ENCODE assay signal across 32 cellular contexts in genomic region chr3:15488002-15488401, GRCh38. TPM values are rescaled to one million over a fixed set of nuclear protein-coding genes. Genes with fewer than 3 reads are reported as not detected.
DNase-seq lines count a peak whose midpoint lies in the region; ATAC-seq and TF ChIP-seq lines count a peak whose summit lies in the region.
"Had no signal": no experiment of that assay in that cellular context is flagged by ENCODE, and none has a peak within 500 bp of the region (broad histone marks: within the 10 kb centered on the region; RNA-seq: fewer than 3 reads in every experiment).

No MANE protein-coding gene starts in this region.

- no peaks in the 10 kb centered on the region for H3K27me3 ChIP-seq in IMR-90 (ENCODE audit: control insufficient read depth, insufficient read depth, low read length)
- H3K27me3 ChIP-seq: BE2C; BLaER1; BLaER1 treated with 17β-estradiol and CSF1 and Interleukin-3, amounts not matched to agents 10 nM and 100 nM had no signal

- no peak overlapping the region for H3K9ac ChIP-seq in IMR-90 (ENCODE audit: low read depth, low read length)
- H3K9ac ChIP-seq: BLaER1; BLaER1 treated with 17β-estradiol and CSF1 and Interleukin-3, amounts not matched to agents 10 nM and 100 nM had no signal

- H3K14ac ChIP-seq in IMR-90 (replicated peaks; ENCODE audit: low read depth, low read length) = no peak overlapping the region

- in situ Hi-C loops in IMR-90 (cut with MboI; ENCODE audit: low sequenced_read_pairs) = no loop called here

- H3K4me3 Mint-ChIP-seq in neural crest cell = no peak overlapping the region
- H3K4me3 Mint-ChIP-seq: B cell; CD14-positive monocyte; CD4-positive, alpha-beta memory T cell; CD4-positive, alpha-beta T cell; CD4-positive, CD25-positive, alpha-beta regulatory T cell; CD8-positive, alpha-beta T cell had no signal

- no peak overlapping the region for H3K23ac ChIP-seq in IMR-90 (ENCODE audit: low read depth, low read length)

- H2BK120ac ChIP-seq in IMR-90 (ENCODE audit: low read depth, low read length) = no peak overlapping the region

- no peak for TF ChIP-seq RAD21 in IMR-90 (IDR thresholded peaks at IDR 0.05; ENCODE audit: low read length)

- no peaks in the 10 kb centered on the region for H3K9me3 ChIP-seq in IMR-90 (ENCODE audit: control insufficient read depth, insufficient read depth, low read length)
- H3K9me3 ChIP-seq: A549, BE2C, BLaER1, Caco-2 had no signal

- H3K36me3 ChIP-seq in IMR-90 (ENCODE audit: control insufficient read depth, insufficient read depth, low read length) = no peaks in the 10 kb centered on the region
- H3K36me3 ChIP-seq: BE2C had no signal

- H2AK5ac ChIP-seq in IMR-90 (ENCODE audit: low read depth, low read length) = no peak overlapping the region

- no peak overlapping the region for H3K27ac ChIP-seq in IMR-90 (ENCODE audit: insufficient read depth, low read length)
- H3K27ac ChIP-seq: 22Rv1; A549; BLaER1; BLaER1 treated with 17β-estradiol and CSF1 and Interleukin-3, amounts not matched to agents 10 nM and 100 nM; C4-2B had no signal

- no peak overlapping the region for H4K8ac ChIP-seq in IMR-90 (ENCODE audit: low read depth in 2 of 2, low read length in 2 of 2)

- H2BK5ac ChIP-seq in IMR-90 (ENCODE audit: low read depth, low read length, poor library complexity, severe bottlenecking) = no peak overlapping the region

- no peak overlapping the region for H3K4me3 ChIP-seq in IMR-90 (ENCODE audit: insufficient read depth, low read depth, low read length)
- H3K4me3 ChIP-seq: A549; BLaER1; BLaER1 treated with 17β-estradiol and CSF1 and Interleukin-3, amounts not matched to agents 10 nM and 100 nM had no signal

- H3K56ac ChIP-seq in IMR-90 (ENCODE audit: extremely low read depth, insufficient read depth, low read length) = no peak overlapping the region

- H3K9me3 Mint-ChIP-seq in neural crest cell = no peaks in the 10 kb centered on the region
- peaks cover 0 to 4% of the 10 kb centered on the region in 2 donors for H3K9me3 Mint-ChIP-seq in activated naive CD4-positive, alpha-beta T cell treated with anti-CD3 and anti-CD28 coated beads, Interleukin-2, amount 50 U/mL, for 72 hours
- H3K9me3 Mint-ChIP-seq: CD4-positive, alpha-beta memory T cell; CD4-positive, alpha-beta T cell; CD8-positive, alpha-beta memory T cell; CD8-positive, alpha-beta T cell had no signal

- no peaks in the 10 kb centered on the region for H3K4me1 ChIP-seq in IMR-90 (ENCODE audit: control insufficient read depth, insufficient read depth, low read length)
- H3K4me1 ChIP-seq: A549, BE2C, BLaER1, Caco-2 had no signal

- H2BK15ac ChIP-seq in IMR-90 (ENCODE audit: low read depth, low read length) = no peak overlapping the region

- DNase-seq in IMR-90 (no peak), neural crest cell (ENCODE audit: low read depth, low spot score) (no peak)
- no peak for DNase-seq in activated naive CD4-positive, alpha-beta T cell treated with anti-CD3 and anti-CD28 coated beads, Interleukin-2, amount 50 U/mL, for 72 hours (ENCODE audit: low spot score in 2 of 2)
- DNase-seq: 8988T; ACHN; AML-193; BE2C; C1 segment of cervical spinal cord; Caco-2; Calu3; CD4-positive, alpha-beta memory T cell; CD4-positive, alpha-beta T cell; CD4-positive, CD25-positive, alpha-beta regulatory T cell; CD8-positive, alpha-beta memory T cell; CD8-positive, alpha-beta T cell; COR-L47; DMS 273 treated with DMSO at 0.1 percent for 48 hours; DMS153; DMS53; DMS79; DMS79 treated with DMSO at 0.1 percent for 48 hours; DND-41; EL had no signal

- H4K5ac ChIP-seq in IMR-90 (ENCODE audit: low read depth, low read length) = no peak overlapping the region

- POLR2A ChIA-PET in IMR-90 (lab: Charles Lee; ENCODE audit: unreplicated experiment) = no interaction called here

- no peaks in the 10 kb centered on the region for H3K4me1 Mint-ChIP-seq in neural crest cell
- H3K4me1 Mint-ChIP-seq: B cell; CD4-positive, alpha-beta memory T cell; CD4-positive, CD25-positive, alpha-beta regulatory T cell had no signal

- dilution Hi-C loops in IMR-90 (cut with HindIII; ENCODE audit: low sequenced_read_pairs, unreplicated experiment) = no loop called here

- no peak overlapping the region for H2BK20ac ChIP-seq in IMR-90 (ENCODE audit: low read depth, low read length)

- H3K36me3 Mint-ChIP-seq in neural crest cell (ENCODE audit: low read depth) = peaks cover 4% of the 10 kb centered on the region
- peaks cover 0 to 5% of the 10 kb centered on the region in 2 donors for H3K36me3 Mint-ChIP-seq in activated naive CD4-positive, alpha-beta T cell treated with anti-CD3 and anti-CD28 coated beads, Interleukin-2, amount 50 U/mL, for 72 hours

- no TSS peak for BruUV-seq in IMR-90 (replicated peaks; lab: Mats Ljungman, UMichigan)

- TF ChIP-seq CTCF in IMR-90 (conservative IDR thresholded peaks at IDR 0.05; ENCODE audit: low read depth, low read length) (no peak), neural crest cell (conservative IDR thresholded peaks at IDR 0.05) (no peak)

- H3K4ac ChIP-seq in IMR-90 (ENCODE audit: low read depth, low read length) = no peak overlapping the region

- no peak overlapping the region for H3K18ac ChIP-seq in IMR-90 (ENCODE audit: low read depth, low read length)

- H4K20me1 ChIP-seq in IMR-90 (ENCODE audit: insufficient read depth, low read length) = no peaks in the 10 kb centered on the region
- H4K20me1 ChIP-seq: BLaER1; BLaER1 treated with 17β-estradiol and CSF1 and Interleukin-3, amounts not matched to agents 10 nM and 100 nM had no signal

- H2AFZ ChIP-seq in IMR-90 (replicated peaks; ENCODE audit: low read length, poor library complexity) = no peak overlapping the region

- H2AK9ac ChIP-seq in IMR-90 (replicated peaks; ENCODE audit: low read depth, low read length, poor library complexity) = peak overlapping the region; percentile 48

- no peaks in the 10 kb centered on the region for H3K79me1 ChIP-seq in IMR-90 (ENCODE audit: low read depth in 1 of 2, low read length in 2 of 2)

- no peak for TF ChIP-seq POLR2A in IMR-90 (IDR thresholded peaks at IDR 0.05; ENCODE audit: low read depth, low read length)

- intact Hi-C loops in IMR-90 (cut with micrococcal nuclease) = no loop called here

- no peaks in the 10 kb centered on the region for H3K9me1 ChIP-seq in IMR-90 (ENCODE audit: insufficient read depth, low read length)

- CTCF ChIA-PET in IMR-90 (lab: Yijun Ruan, JAX) = no interaction called here

- ATAC-seq in IMR-90 (ENCODE audit: low read depth) = no peak
- no peak for ATAC-seq in GM19463 (IDR thresholded peaks at IDR 0.05; ENCODE audit: unreplicated experiment)
- ATAC-seq in activated naive CD4-positive, alpha-beta T cell treated with anti-CD3 and anti-CD28 coated beads, Interleukin-2, amount 50 U/mL, for 72 hours = no peak
- ATAC-seq: A549; CD8-positive, alpha-beta T cell had no signal

- H3K27me3 Mint-ChIP-seq in neural crest cell (ENCODE audit: low read depth) = peaks cover 5% of the 10 kb centered on the region
- H3K27me3 Mint-ChIP-seq: CD4-positive, alpha-beta T cell had no signal

- H3K27ac Mint-ChIP-seq in neural crest cell (ENCODE audit: unreplicated experiment) = peak overlapping the region; percentile 54
- H3K27ac Mint-ChIP-seq in activated naive CD4-positive, alpha-beta T cell treated with anti-CD3 and anti-CD28 coated beads, Interleukin-2, amount 50 U/mL, for 72 hours = no peak overlapping the region
- H3K27ac Mint-ChIP-seq: B cell; CD14-positive monocyte; CD4-positive, alpha-beta memory T cell; CD4-positive, alpha-beta T cell; CD8-positive, alpha-beta T cell had no signal

- H4K91ac ChIP-seq in IMR-90 (ENCODE audit: insufficient read depth, low read depth, low read length) = no peak overlapping the region

- 86% methylated on average over 4 of the region's 9 CpGs; no CpG with 5 or more reads in 1 of the 2 experiments for WGBS in IMR-90 (ENCODE audit: extremely low coverage in 2 of 2, insufficient read length in 1 of 2), 2 experiments

- H3K4me2 ChIP-seq in IMR-90 (ENCODE audit: low read depth, low read length) = no peak overlapping the region
- H3K4me2 ChIP-seq: A549; BLaER1; BLaER1 treated with 17β-estradiol and CSF1 and Interleukin-3, amounts not matched to agents 10 nM and 100 nM had no signal

TF ChIP-seq in IMR-90, 13 proteins besides CTCF, POLR2A, EP300 and RAD21:
- TF ChIP-seq ELK1 (IDR thresholded peaks at IDR 0.05; ENCODE audit: borderline replicate concordance, low read depth, low read length) (no peak), NFE2L2 (IDR thresholded peaks at IDR 0.05; ENCODE audit: low read depth, low read length) (no peak), MAZ (IDR thresholded peaks at IDR 0.05; ENCODE audit: borderline replicate concordance, low read depth, low read length) (no peak)

RNA-seq across cellular contexts. Expression of gene COLQ, which starts 33.5 kb away (rescaled TPM):
- total RNA-seq in IMR-90 (2012; rRNA removed) = under 0.01 and 0.18 TPM in 2 replicates
- polyA plus RNA-seq in IMR-90 (2012; rRNA removed) = 0.65 and 1.0 TPM in 2 replicates
- 0.21 and 0.30 TPM in 2 replicates for polyA plus RNA-seq in IMR-90 (2012; cell fraction: cytosol; rRNA removed)
- 5.7 and 6.6 TPM in 2 replicates for polyA plus RNA-seq in IMR-90 (2012; cell fraction: nucleus; rRNA removed; ENCODE audit: low replicate concordance)
- total RNA-seq in neural crest cell = 2.8 and 3.2 TPM in 2 replicates
- total RNA-seq in activated naive CD4-positive, alpha-beta T cell treated with anti-CD3 and anti-CD28 coated beads, Interleukin-2, amount 50 U/mL, for 72 hours = 1 to 10 TPM in 1 of 2 donors, under 1 TPM in 1; 0.98 to 2.9 TPM
- total RNA-seq: A172, Caco-2 had no signal
